20 cellular contexts compared by ENCODE assay signal in the genomic region with DNA sequence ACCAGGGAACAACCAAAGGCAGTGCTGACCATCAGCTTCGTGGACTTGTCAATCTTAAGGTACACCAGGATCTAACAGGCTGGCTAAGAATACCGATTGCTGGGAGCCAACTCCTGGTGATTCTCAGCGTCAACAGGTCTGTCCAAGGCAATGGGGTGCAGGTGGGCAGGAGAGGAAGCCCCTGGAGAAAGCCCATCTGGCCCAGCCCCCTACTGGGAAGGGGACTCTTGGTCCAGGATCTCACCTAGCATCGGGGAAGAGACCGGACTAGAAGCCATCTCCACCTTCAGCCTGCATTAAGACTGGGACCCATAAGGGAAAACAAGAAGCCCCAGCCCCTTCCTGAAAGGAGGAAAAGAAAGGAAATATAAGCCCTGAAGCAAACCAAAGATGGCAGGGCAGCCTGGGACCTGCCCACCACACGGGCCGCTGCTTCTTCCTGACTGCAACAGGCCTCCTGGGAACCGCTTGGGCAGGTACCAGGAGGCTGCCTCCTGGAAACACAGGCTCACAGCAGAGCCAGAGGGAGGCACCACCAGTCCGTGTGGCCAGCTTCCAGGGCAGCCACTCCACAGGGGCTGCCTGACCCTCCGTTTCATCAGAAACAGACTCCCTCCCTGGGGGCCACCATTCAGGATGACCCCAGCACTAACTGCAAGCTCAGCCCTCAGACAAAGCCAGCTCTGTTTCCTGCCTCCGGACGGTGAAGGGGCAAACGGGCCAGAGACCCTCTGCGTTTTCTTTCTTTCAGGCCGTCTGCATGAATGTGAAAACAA.
A peak's percentile ranks its signal among the peaks of the same experiment; 100 is the strongest.
DNase-seq lines count a peak whose midpoint lies in the region; ATAC-seq and TF ChIP-seq lines count a peak whose summit lies in the region.
"Had no signal": no experiment of that assay in that cellular context is flagged by ENCODE, and none has a peak within 500 bp of the region (broad histone marks: within the 10 kb centered on the region; RNA-seq: fewer than 3 reads in every experiment).

No MANE protein-coding gene starts in this region.

- H2BK15ac ChIP-seq in mesendoderm (replicated peaks; ENCODE audit: low read depth): no peak overlapping the region

- H3K4ac ChIP-seq in mesendoderm (ENCODE audit: low read depth, low read length): no peak overlapping the region

- no CpG with 5 or more reads among the region's 15 CpGs for WGBS in mesendoderm (ENCODE audit: extremely low coverage, insufficient coverage, low lambda C conversion rate)

- no peak overlapping the region for H2AK5ac ChIP-seq in mesendoderm (ENCODE audit: low read length)

- H3K36me3 ChIP-seq in effector memory CD4-positive, alpha-beta T cell (ENCODE audit: control insufficient read depth, insufficient read depth, low read length): peaks cover 66% of the 10 kb centered on the region
- H3K36me3 ChIP-seq in mesendoderm (ENCODE audit: control insufficient read depth, insufficient read depth, low read length): peaks cover 1% of the 10 kb centered on the region

- H3K79me1 ChIP-seq in mesendoderm (ENCODE audit: low read length): no peaks in the 10 kb centered on the region

- H3K4me1 Mint-ChIP-seq in CD14-positive monocyte (peaks cover 9% of the 10 kb centered on the region), WTC11 (peaks cover 37% of the 10 kb centered on the region), glutamatergic neuron (ENCODE audit: low read depth, unreplicated experiment) (peaks cover 38% of the 10 kb centered on the region)

- intact Hi-C loops in CD14-positive monocyte (cut with micrococcal nuclease): no loop called here
- intact Hi-C loops in posterior vena cava (cut with DNase I): loop anchor here in 1 of 2 donors (10.0 kb wide), 2 partner anchors 126 to 414 kb away; no protein-coding TSS in a partner anchor

- H4K5ac ChIP-seq in mesendoderm (ENCODE audit: low read length): no peak overlapping the region

- POLR2A ChIA-PET in WTC11 (lab: Charles Lee): no interaction called here

- no peak overlapping the region for H3K4me3 ChIP-seq in retinal pigment epithelial cell (ENCODE audit: low read length)
- no peak overlapping the region for H3K4me3 ChIP-seq in effector memory CD4-positive, alpha-beta T cell (ENCODE audit: insufficient read depth, low read depth, low read length, poor library complexity, severe bottlenecking)
- no peak overlapping the region for H3K4me3 ChIP-seq in mesendoderm (ENCODE audit: low read length)
- H3K4me3 ChIP-seq: heart left ventricle had no signal

- no peaks in the 10 kb centered on the region for H3K27me3 ChIP-seq in effector memory CD4-positive, alpha-beta T cell (replicated peaks; ENCODE audit: control insufficient read depth, insufficient read depth, low read length, poor library complexity, severe bottlenecking)
- H3K27me3 ChIP-seq in mesendoderm (ENCODE audit: insufficient read depth, low read length, poor library complexity): no peaks in the 10 kb centered on the region
- H3K27me3 ChIP-seq: heart left ventricle had no signal

- no peaks in the 10 kb centered on the region for H3K9me3 ChIP-seq in effector memory CD4-positive, alpha-beta T cell (ENCODE audit: control insufficient read depth, low read length)
- H3K9me3 ChIP-seq: heart left ventricle had no signal

- H3K4me2 ChIP-seq in mesendoderm (ENCODE audit: low read length): no peak overlapping the region
- H3K4me2 ChIP-seq: KMS-11 had no signal

- no peaks in the 10 kb centered on the region for H3K4me1 ChIP-seq in effector memory CD4-positive, alpha-beta T cell (ENCODE audit: control insufficient read depth, insufficient read depth, low read length, poor library complexity, severe bottlenecking)
- H3K4me1 ChIP-seq in mesendoderm (ENCODE audit: control insufficient read depth, low read depth, low read length): no peaks in the 10 kb centered on the region

- CTCF ChIA-PET in WTC11 (lab: Charles Lee): interaction anchor here (2.1 to 3.5 kb wide), 3 partner anchors 8 to 422 kb away, joined by 8 to 13 read pairs (median 10); no protein-coding TSS in a partner anchor

- H3K27ac Mint-ChIP-seq in CD14-positive monocyte (peak overlapping the region in 1 of 7 donors; percentile 50), WTC11 (peak overlapping the region; percentile 45; the same call in 1 of the 2 replicates), glutamatergic neuron (ENCODE audit: unreplicated experiment) (no peak overlapping the region)
- H3K27ac Mint-ChIP-seq: stimulated activated naive CD8-positive, alpha-beta T cell treated with anti-CD3 and anti-CD28 coated beads, Interleukin-15, Interleukin-2, amounts not matched to agents 100 ng/mL and 50 ng/mL, for 24 hours had no signal

- peak; percentile 17 for ATAC-seq in WTC11
- ATAC-seq: esophagus mucosa; naive thymus-derived CD8-positive, alpha-beta T cell had no signal

- no peaks in the 10 kb centered on the region for H3K79me2 ChIP-seq in mesendoderm (ENCODE audit: control insufficient read depth, insufficient read depth, low read length)

- no peak overlapping the region for H3K23ac ChIP-seq in mesendoderm (ENCODE audit: low read length)

- H4K8ac ChIP-seq in mesendoderm (ENCODE audit: low read depth, low read length): no peak overlapping the region

- no peak overlapping the region for H3K27ac ChIP-seq in effector memory CD4-positive, alpha-beta T cell (ENCODE audit: insufficient read depth, low read length, poor library complexity, severe bottlenecking)
- H3K27ac ChIP-seq in mesendoderm (ENCODE audit: low read depth, low read length): no peak overlapping the region
- H3K27ac ChIP-seq: KMS-11 had no signal

- H3K9ac ChIP-seq in mesendoderm (ENCODE audit: low read length): no peak overlapping the region
- H3K9ac ChIP-seq: KMS-11 had no signal

- H3K4me3 Mint-ChIP-seq in CD14-positive monocyte: no peak overlapping the region
- no peak overlapping the region for H3K4me3 Mint-ChIP-seq in WTC11
- H3K4me3 Mint-ChIP-seq in glutamatergic neuron (ENCODE audit: unreplicated experiment): no peak overlapping the region
- H3K4me3 Mint-ChIP-seq: central memory CD8-positive, alpha-beta T cell; naive thymus-derived CD8-positive, alpha-beta T cell; stimulated activated naive CD8-positive, alpha-beta T cell treated with anti-CD3 and anti-CD28 coated beads, Interleukin-15, Interleukin-2, amounts not matched to agents 100 ng/mL and 50 ng/mL, for 24 hours had no signal

- no peak overlapping the region for H2BK120ac ChIP-seq in mesendoderm (ENCODE audit: low read depth, low read length)

- peaks cover 0 to 2% (median 0%) of the 10 kb centered on the region in 3 donors for H3K27me3 Mint-ChIP-seq in CD14-positive monocyte (ENCODE audit: low read depth in 3 of 3)
- H3K27me3 Mint-ChIP-seq in WTC11 (ENCODE audit: low read depth): no peaks in the 10 kb centered on the region
- peaks cover 16% of the 10 kb centered on the region for H3K27me3 Mint-ChIP-seq in glutamatergic neuron (ENCODE audit: unreplicated experiment)
- H3K27me3 Mint-ChIP-seq: central memory CD8-positive, alpha-beta T cell; stimulated activated naive CD8-positive, alpha-beta T cell treated with anti-CD3 and anti-CD28 coated beads, Interleukin-15, Interleukin-2, amounts not matched to agents 100 ng/mL and 50 ng/mL, for 24 hours had no signal

- H3K18ac ChIP-seq in mesendoderm (ENCODE audit: low read length): no peak overlapping the region

- peaks cover 4 to 10% of the 10 kb centered on the region in 2 donors for H3K36me3 Mint-ChIP-seq in CD14-positive monocyte
- H3K36me3 Mint-ChIP-seq in WTC11: peaks cover 83% of the 10 kb centered on the region
- peaks cover 7% of the 10 kb centered on the region for H3K36me3 Mint-ChIP-seq in glutamatergic neuron (ENCODE audit: unreplicated experiment)

- DNase-seq in CD14-positive monocyte (ENCODE audit: low spot score): peak; percentile 38
- no peak for DNase-seq in WTC11 (ENCODE audit: low spot score)
- peak; percentile 39 for DNase-seq in glutamatergic neuron
- DNase-seq in retinal pigment epithelial cell (ENCODE audit: low read depth): no peak
- no peak for DNase-seq in posterior vena cava (ENCODE audit: low spot score)
- no peak for DNase-seq in effector memory CD4-positive, alpha-beta T cell
- DNase-seq in mesendoderm: no peak
- no peak for DNase-seq in effector CD4-positive, alpha-beta T cell
- DNase-seq: activated CD4-positive, CD25-positive, alpha-beta regulatory T cell; activated naive CD4-positive, alpha-beta T cell treated with anti-CD3 and anti-CD28 coated beads, Interleukin-2, amount 50 U/mL, for 16 hours; AML-193; naive thymus-derived CD8-positive, alpha-beta T cell; NCI-H1417 treated with DMSO at 0.1 percent for 48 hours; NCI-H510A treated with DMSO at 0.1 percent for 48 hours; SW 1271 had no signal

- no peak for TF ChIP-seq CTCF in CD14-positive monocyte (IDR thresholded peaks at IDR 0.05)
- no peak for TF ChIP-seq CTCF in WTC11 (IDR thresholded peaks at IDR 0.05)
- no peak for TF ChIP-seq CTCF in glutamatergic neuron (IDR thresholded peaks at IDR 0.05; ENCODE audit: partially characterized antibody, unreplicated experiment)
- peak; percentile 22 for TF ChIP-seq CTCF in retinal pigment epithelial cell (conservative IDR thresholded peaks at IDR 0.05; ENCODE audit: low read depth, low read length)

- no peak overlapping the region for H2BK5ac ChIP-seq in mesendoderm (ENCODE audit: low read length)

- peaks cover 0 to 3% (median 0%) of the 10 kb centered on the region in 7 donors for H3K9me3 Mint-ChIP-seq in CD14-positive monocyte
- no peaks in the 10 kb centered on the region for H3K9me3 Mint-ChIP-seq in WTC11
- peaks cover 19% of the 10 kb centered on the region for H3K9me3 Mint-ChIP-seq in glutamatergic neuron (ENCODE audit: unreplicated experiment)
- H3K9me3 Mint-ChIP-seq: central memory CD8-positive, alpha-beta T cell; stimulated activated naive CD8-positive, alpha-beta T cell treated with anti-CD3 and anti-CD28 coated beads, Interleukin-15, Interleukin-2, amounts not matched to agents 100 ng/mL and 50 ng/mL, for 24 hours had no signal

- H3K56ac ChIP-seq in mesendoderm (ENCODE audit: low read length): no peak overlapping the region

TF ChIP-seq in WTC11, 78 proteins besides CTCF, POLR2A, EP300 and RAD21:
- TF ChIP-seq, protein P1, sequence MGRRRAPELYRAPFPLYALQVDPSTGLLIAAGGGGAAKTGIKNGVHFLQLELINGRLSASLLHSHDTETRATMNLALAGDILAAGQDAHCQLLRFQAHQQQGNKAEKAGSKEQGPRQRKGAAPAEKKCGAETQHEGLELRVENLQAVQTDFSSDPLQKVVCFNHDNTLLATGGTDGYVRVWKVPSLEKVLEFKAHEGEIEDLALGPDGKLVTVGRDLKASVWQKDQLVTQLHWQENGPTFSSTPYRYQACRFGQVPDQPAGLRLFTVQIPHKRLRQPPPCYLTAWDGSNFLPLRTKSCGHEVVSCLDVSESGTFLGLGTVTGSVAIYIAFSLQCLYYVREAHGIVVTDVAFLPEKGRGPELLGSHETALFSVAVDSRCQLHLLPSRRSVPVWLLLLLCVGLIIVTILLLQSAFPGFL (CRISPR knock-in tag; IDR thresholded peaks at IDR 0.05; ENCODE audit: borderline replicate concordance): no peak
- TF ChIP-seq ZNF423 (CRISPR knock-in tag; IDR thresholded peaks at IDR 0.05) (no peak), JAZF1 (CRISPR knock-in tag; IDR thresholded peaks at IDR 0.05) (no peak), JUN (CRISPR knock-in tag; IDR thresholded peaks at IDR 0.05) (no peak)

Comparison
In these comparisons a context has a peak if more than half of its experiments do, and no peak if none do; other contexts are left out.
1. DNase-seq: peak in CD14-positive monocyte (single experiment) and glutamatergic neuron (single experiment); none in WTC11 (single experiment), retinal pigment epithelial cell (single experiment), posterior vena cava (single experiment), effector memory CD4-positive, alpha-beta T cell (0 of 3), mesendoderm (single experiment) and effector CD4-positive, alpha-beta T cell (single experiment).